In genomic region chr3:48747703-48748102, GRCh38 we compare ENCODE assay signal across 19 cellular contexts. TPM values are rescaled to one million over a fixed set of nuclear protein-coding genes. Genes with fewer than 3 reads are reported as not detected.
DNase-seq lines count a peak whose midpoint lies in the region; ATAC-seq and TF ChIP-seq lines count a peak whose summit lies in the region.
"Had no signal": no experiment of that assay in that cellular context is flagged by ENCODE, and none has a peak within 500 bp of the region (broad histone marks: within the 10 kb centered on the region; RNA-seq: fewer than 3 reads in every experiment).

No MANE protein-coding gene starts in this region.

- peak overlapping the region; percentile 13 to 52 for H3K27ac ChIP-seq in uterus
- H3K27ac ChIP-seq: KMS-11 had no signal

- H3K27me3 Mint-ChIP-seq in neural crest cell (ENCODE audit: low read depth): no peaks in the 10 kb centered on the region
- H3K27me3 Mint-ChIP-seq: activated CD8-positive, alpha-beta memory T cell treated with anti-CD3 and anti-CD28 coated beads, Interleukin-2, amount 10 ng/mL, durations not matched to agents 7 days and 5 days; CD8-positive, alpha-beta memory T cell had no signal

- H3K4me3 ChIP-seq in uterus: no peak overlapping the region
- H3K4me3 ChIP-seq: thoracic aorta had no signal

- H3K4me1 Mint-ChIP-seq in neural crest cell: peaks cover 19% of the 10 kb centered on the region
- H3K4me1 Mint-ChIP-seq: activated CD8-positive, alpha-beta memory T cell treated with anti-CD3 and anti-CD28 coated beads, Interleukin-2, amount 10 ng/mL, durations not matched to agents 7 days and 5 days; CD8-positive, alpha-beta memory T cell had no signal

- no peak for DNase-seq in Right ventricle myocardium inferior (ENCODE audit: missing footprints)
- no peak for DNase-seq in cardiac septum (ENCODE audit: low spot score)
- peak; percentile 61 for DNase-seq in globus pallidus (ENCODE audit: low spot score)
- no peak for DNase-seq in neural crest cell (ENCODE audit: low read depth, low spot score)
- no peak for DNase-seq in uterus
- DNase-seq in activated effector memory CD4-positive, alpha-beta T cell treated with Interleukin-2 at 50 U/mL for 16 hours: no peak
- DNase-seq: ACHN; activated CD4-positive, CD25-positive, alpha-beta regulatory T cell treated with anti-CD3 and anti-CD28 coated beads, Interleukin-2, amount 50 U/mL, for 72 hours; activated CD8-positive, alpha-beta memory T cell treated with anti-CD3 and anti-CD28 coated beads, Interleukin-2, amount 10 ng/mL, durations not matched to agents 7 days and 5 days; activated naive CD4-positive, alpha-beta T cell treated with Interleukin-2 at 50 U/mL for 16 hours; CD8-positive, alpha-beta memory T cell; effector CD4-positive, alpha-beta T cell; NCI-H1417 treated with DMSO at 0.1 percent for 48 hours; NCI-H82; T-helper 2 cell had no signal

- intact Hi-C loops in Right ventricle myocardium inferior (cut with DNase I) (no loop called here), cardiac septum (cut with DNase I) (loop anchor here (5.0 kb wide), 1 partner anchor 100 kb away; the partner anchor contains the start of gene PRKAR2A), uterus (cut with DNase I; ENCODE audit: low total_unique reads) (no loop called here)

- no peaks in the 10 kb centered on the region for H3K9me3 ChIP-seq in uterus
- H3K9me3 ChIP-seq: thoracic aorta had no signal

- TF ChIP-seq CTCF in neural crest cell (conservative IDR thresholded peaks at IDR 0.05) (no peak), uterus (IDR thresholded peaks at IDR 0.05) (no peak)

- no peaks in the 10 kb centered on the region for H3K4me1 ChIP-seq in uterus

- H3K36me3 Mint-ChIP-seq in neural crest cell (ENCODE audit: low read depth): peaks cover 3% of the 10 kb centered on the region

- H3K9me3 Mint-ChIP-seq in neural crest cell: no peaks in the 10 kb centered on the region
- H3K9me3 Mint-ChIP-seq: CD8-positive, alpha-beta memory T cell had no signal

- no peak for TF ChIP-seq POLR2A in uterus (IDR thresholded peaks at IDR 0.05)

- H3K27ac Mint-ChIP-seq in neural crest cell (ENCODE audit: unreplicated experiment): peak overlapping the region; percentile 90
- H3K27ac Mint-ChIP-seq: activated CD8-positive, alpha-beta memory T cell treated with anti-CD3 and anti-CD28 coated beads, Interleukin-2, amount 10 ng/mL, durations not matched to agents 7 days and 5 days had no signal

- no peaks in the 10 kb centered on the region for H3K36me3 ChIP-seq in uterus

- ATAC-seq in Right ventricle myocardium inferior: peak; percentile 74
- ATAC-seq in GM21390 (IDR thresholded peaks at IDR 0.05; ENCODE audit: unreplicated experiment): no peak
- no peak for ATAC-seq in HG02885 (IDR thresholded peaks at IDR 0.05; ENCODE audit: poor library complexity, unreplicated experiment)
- ATAC-seq: activated CD8-positive, alpha-beta memory T cell treated with anti-CD3 and anti-CD28 coated beads, Interleukin-2, amount 10 ng/mL, durations not matched to agents 7 days and 5 days had no signal

- H3K4me3 Mint-ChIP-seq in neural crest cell: no peak overlapping the region
- H3K4me3 Mint-ChIP-seq: activated CD8-positive, alpha-beta memory T cell treated with anti-CD3 and anti-CD28 coated beads, Interleukin-2, amount 10 ng/mL, durations not matched to agents 7 days and 5 days; CD8-positive, alpha-beta memory T cell had no signal

- H3K27me3 ChIP-seq in uterus: no peaks in the 10 kb centered on the region

RNA-seq across cellular contexts. Expression of gene IP6K2, which starts 30.7 kb away (rescaled TPM):
- total RNA-seq in Right ventricle myocardium inferior: 29.3 TPM
- 23.9 TPM for total RNA-seq in cardiac septum
- total RNA-seq in neural crest cell: 139 and 143 TPM in 2 replicates
- total RNA-seq in uterus: 10 to 100 TPM; 45.6 to 91.7 (median 78.0) TPM
